In genomic region chr11:102546923-102547471, GRCh38 we compare ENCODE assay signal across 11 cellular contexts. TPM values are rescaled to one million over a fixed set of nuclear protein-coding genes. Genes with fewer than 3 reads are reported as not detected.
DNase-seq lines count a peak whose midpoint lies in the region; ATAC-seq lines count a peak whose summit lies in the region.
"Had no signal": no experiment of that assay in that cellular context is flagged by ENCODE, and none has a peak within 500 bp of the region (broad histone marks: within the 10 kb centered on the region; RNA-seq: fewer than 3 reads in every experiment).

No MANE protein-coding gene starts in this region.

- H3K36me3 Mint-ChIP-seq in memory B cell: no peaks in the 10 kb centered on the region
- H3K36me3 Mint-ChIP-seq: T-cell had no signal

- peak overlapping the region; percentile 99 for H3K27ac Mint-ChIP-seq in memory B cell
- H3K27ac Mint-ChIP-seq: T-cell had no signal

- intact Hi-C loops in cardiac septum (cut with DNase I) (no loop called here), left colon (cut with DNase I, micrococcal nuclease) (no loop called here), posterior vena cava (cut with DNase I) (no loop called here)

- ATAC-seq in GM18873 (IDR thresholded peaks at IDR 0.05; ENCODE audit: low FRiP score, unreplicated experiment) (peak; percentile 76), HG02588 (IDR thresholded peaks at IDR 0.05; ENCODE audit: unreplicated experiment) (peak; percentile 77), memory B cell (ENCODE audit: low read depth) (peak; percentile 79), left colon (no peak)
- ATAC-seq: sciatic nerve, T-cell had no signal

- H3K4me1 Mint-ChIP-seq in memory B cell: peaks cover 28% of the 10 kb centered on the region

- no peak overlapping the region for H3K4me3 Mint-ChIP-seq in memory B cell
- H3K4me3 Mint-ChIP-seq: T-cell had no signal

- no peaks in the 10 kb centered on the region for H3K9me3 Mint-ChIP-seq in memory B cell

- DNase-seq in HT-29 (ENCODE audit: low spot score) (peak; percentile 89), memory B cell (ENCODE audit: low spot score in 2 of 2) (peak; percentile 47 to 56), NCI-H748 treated with DMSO at 0.1 percent for 48 hours (lab: John Stamatoyannopoulos, UW) (no peak), cardiac septum (ENCODE audit: low spot score) (no peak), left colon (no peak), posterior vena cava (ENCODE audit: low spot score) (no peak)

- no peaks in the 10 kb centered on the region for H3K27me3 Mint-ChIP-seq in memory B cell
- H3K27me3 Mint-ChIP-seq: T-cell had no signal

RNA-seq across cellular contexts. Expression of gene MMP7, which starts 16.4 kb away (rescaled TPM):
- total RNA-seq in HT-29 (2014; rRNA removed; shearing (Covaris generic)): 88.5 and 98.1 TPM in 2 replicates
- not detected for total RNA-seq in cardiac septum
- total RNA-seq in left colon: not detected
- total RNA-seq in posterior vena cava: not detected
- total RNA-seq: H1, sciatic nerve had no signal

Comparison
In these comparisons a context has a peak if more than half of its experiments do, and no peak if none do; other contexts are left out.
1. DNase-seq: peak in HT-29 (single experiment) and memory B cell (2 of 2); none in NCI-H748 treated with DMSO at 0.1 percent for 48 hours (single experiment), cardiac septum (single experiment), left colon (0 of 2) and posterior vena cava (single experiment).
2. RNA of gene MMP7, which starts 16.4 kb away (total RNA-seq): 88.5 to 98.1 TPM in HT-29; not detected in left colon, not detected in posterior vena cava and not detected in cardiac septum (single experiment); every median in the first group is over 10 times any median in the second.